Comparison of ENCODE assay signal across 16 cellular contexts in the genomic region with DNA sequence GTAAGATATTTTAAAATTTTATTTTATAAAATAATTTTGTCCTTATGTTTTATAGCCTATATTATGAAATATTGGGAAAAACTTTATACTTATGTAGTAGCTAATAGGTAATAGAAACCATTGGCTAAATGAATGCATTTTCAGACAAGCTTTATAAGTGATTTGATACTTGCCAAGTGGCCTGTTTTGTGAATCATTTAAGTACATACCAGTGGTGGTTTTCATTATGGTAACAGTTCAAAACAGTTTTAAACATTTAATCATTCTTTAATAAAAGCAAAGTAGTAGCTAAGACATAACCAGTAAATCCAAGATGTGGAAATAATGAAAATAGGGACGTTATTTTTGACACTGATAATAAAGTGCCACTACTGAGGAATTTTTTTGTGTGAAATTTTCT.
"Had no signal": no experiment of that assay in that cellular context is flagged by ENCODE, and none has a peak within 500 bp of the region (broad histone marks: within the 10 kb centered on the region; RNA-seq: fewer than 3 reads in every experiment).

No MANE protein-coding gene starts in this region.

- FAIRE-seq: colon had no signal

- H3K4me3 Mint-ChIP-seq: activated naive CD8-positive, alpha-beta T cell; naive thymus-derived CD8-positive, alpha-beta T cell; stimulated activated memory B cell treated with anti-CD40 and anti-IgM and Interleukin-4, amounts not matched to agents 10 μg/mL and 1 μg/mL and 100 μg/mL, for 72 hours; T-helper 1 cell treated with Interleukin-12 subunit alpha and Interleukin-12 subunit beta and Interleukin-4 antibody, amounts not matched to agents 30 μg/mL and 1 μg/mL, for 36 hours had no signal

- ATAC-seq: naive thymus-derived CD8-positive, alpha-beta T cell; right cardiac atrium; SK-N-SH treated with all-trans-retinoic acid at 6 μM for 48 hours; stimulated activated memory B cell treated with anti-CD40 and anti-IgM and Interleukin-4, amounts not matched to agents 10 μg/mL and 1 μg/mL and 100 μg/mL, for 72 hours had no signal

- H3K9me3 Mint-ChIP-seq: stimulated activated memory B cell treated with anti-CD40 and anti-IgM and Interleukin-4, amounts not matched to agents 10 μg/mL and 1 μg/mL and 100 μg/mL, for 72 hours; T-helper 1 cell treated with Interleukin-12 subunit alpha and Interleukin-12 subunit beta and Interleukin-4 antibody, amounts not matched to agents 30 μg/mL and 1 μg/mL, for 36 hours had no signal

- H3K27ac Mint-ChIP-seq: activated naive CD8-positive, alpha-beta T cell; naive thymus-derived CD8-positive, alpha-beta T cell; stimulated activated memory B cell treated with anti-CD40 and anti-IgM and Interleukin-4, amounts not matched to agents 10 μg/mL and 1 μg/mL and 100 μg/mL, for 72 hours; T-helper 1 cell treated with Interleukin-12 subunit alpha and Interleukin-12 subunit beta and Interleukin-4 antibody, amounts not matched to agents 30 μg/mL and 1 μg/mL, for 36 hours had no signal

- H3K27me3 Mint-ChIP-seq: activated naive CD8-positive, alpha-beta T cell; naive thymus-derived CD8-positive, alpha-beta T cell; stimulated activated memory B cell treated with anti-CD40 and anti-IgM and Interleukin-4, amounts not matched to agents 10 μg/mL and 1 μg/mL and 100 μg/mL, for 72 hours had no signal

- DNase-seq: activated CD4-positive, CD25-positive, alpha-beta regulatory T cell; activated effector memory CD4-positive, alpha-beta T cell treated with anti-CD3 and anti-CD28 coated beads, Interleukin-2, amount 50 U/mL, for 16 hours; activated T-cell treated with anti-CD3 and anti-CD28 coated beads, Interleukin-2, amount 50 U/mL, for 1 hour; anterior cingulate cortex; hypothalamus; naive thymus-derived CD8-positive, alpha-beta T cell; posterior cingulate gyrus; stimulated activated CD4-positive, alpha-beta T cell treated with anti-CD3 and anti-CD28 coated beads, Interleukin-1b, Interleukin-23, amount 100 ng/mL, for 48 hours; substantia nigra; trophoblast cell had no signal

- H3K4me1 Mint-ChIP-seq: stimulated activated memory B cell treated with anti-CD40 and anti-IgM and Interleukin-4, amounts not matched to agents 10 μg/mL and 1 μg/mL and 100 μg/mL, for 72 hours had no signal
